ENCODE assay signal across 25 cellular contexts in the genomic region with DNA sequence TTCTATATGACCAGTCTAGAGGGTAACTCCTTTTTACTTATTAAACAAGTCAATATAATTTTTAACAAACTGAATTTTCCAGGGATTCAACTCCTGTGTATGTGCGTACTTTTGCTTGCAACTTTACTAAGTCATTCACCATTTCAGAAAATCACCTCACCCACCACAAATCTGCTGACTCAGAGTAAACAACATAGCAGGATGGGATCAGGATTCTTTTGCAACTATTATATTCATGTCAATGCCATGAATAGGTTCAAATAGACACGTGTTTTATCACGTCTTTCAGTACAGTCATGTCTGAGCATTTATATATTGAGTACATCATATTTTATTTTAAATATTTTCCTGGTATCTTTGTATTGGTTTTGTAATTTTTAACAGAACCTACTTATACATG. TPM values are rescaled to one million over a fixed set of nuclear protein-coding genes. Genes with fewer than 3 reads are reported as not detected.
"Had no signal": no experiment of that assay in that cellular context is flagged by ENCODE, and none has a peak within 500 bp of the region (broad histone marks: within the 10 kb centered on the region; RNA-seq: fewer than 3 reads in every experiment).

No MANE protein-coding gene starts in this region.

- DNase-seq: activated CD4-positive, alpha-beta T cell treated with anti-CD3 and anti-CD28 coated beads, Interleukin-2, amount 10 ng/mL, durations not matched to agents 7 days and 5 days; activated CD4-positive, CD25-positive, alpha-beta regulatory T cell treated with anti-CD3 and anti-CD28 coated beads, Interleukin-2, amount 50 U/mL, for 72 hours; activated CD8-positive, alpha-beta T cell treated with anti-CD3 and anti-CD28 coated beads, Interleukin-2, amount 10 ng/mL, durations not matched to agents 7 days and 5 days; activated gamma-delta T cell treated with Interleukin-2 at 50 U/mL for 16 hours; anterior cingulate cortex; caudate nucleus; effector CD4-positive, alpha-beta T cell; head of caudate nucleus; hypothalamus; left colon; mesenchymal stem cell; nephron progenitor cell; pancreas; psoas muscle; right cardiac atrium; stimulated activated CD4-positive, alpha-beta T cell treated with anti-CD3 and anti-CD28 coated beads, Interleukin-1b, Interleukin-23, amount 100 ng/mL, for 48 hours; stimulated activated naive CD8-positive, alpha-beta T cell treated with anti-CD3 and anti-CD28 coated beads, Interleukin-15, amount 100 ng/mL, for 72 hours; tibial artery; WERI-Rb-1 had no signal

- H3K4me1 ChIP-seq: pancreas, psoas muscle had no signal

- H3K27me3 ChIP-seq: gastroesophageal sphincter, pancreas, tibial artery had no signal

- ATAC-seq: activated CD8-positive, alpha-beta T cell treated with anti-CD3 and anti-CD28 coated beads, Interleukin-2, amount 10 ng/mL, durations not matched to agents 7 days and 5 days; gastroesophageal sphincter; left colon; pancreas; psoas muscle; right cardiac atrium; stimulated activated naive CD8-positive, alpha-beta T cell treated with anti-CD3 and anti-CD28 coated beads, Interleukin-15, amount 100 ng/mL, for 72 hours had no signal

- H3K27ac ChIP-seq: gastroesophageal sphincter, pancreas, psoas muscle, tibial artery, WERI-Rb-1 had no signal

- H3K4me3 ChIP-seq: gastroesophageal sphincter, pancreas, psoas muscle, tibial artery had no signal

- H3K9me3 ChIP-seq: gastroesophageal sphincter, pancreas, psoas muscle, tibial artery had no signal

- H3K36me3 ChIP-seq: WERI-Rb-1 had no signal

- FAIRE-seq: endometrium, islet of Langerhans, pancreas, TTC549 had no signal

RNA-seq across cellular contexts. Expression of a gene that starts 14.5 kb away (rescaled TPM):
- total RNA-seq: activated CD4-positive, alpha-beta T cell treated with anti-CD3 and anti-CD28 coated beads, Interleukin-2, amount 10 ng/mL, durations not matched to agents 7 days and 5 days; activated CD8-positive, alpha-beta T cell treated with anti-CD3 and anti-CD28 coated beads, Interleukin-2, amount 10 ng/mL, durations not matched to agents 7 days and 5 days; activated T-helper 1 cell treated with anti-CD3 and anti-CD28 coated beads, Interleukin-12 subunit alpha, Interleukin-12 subunit beta, Interleukin-2, Interleukin-4 antibody, amounts not matched to agents 30 ng/mL and 10 ng/mL and 1 ng/mL, durations not matched to agents 14 hours and 24 hours and 36 hours; T-helper 2 cell treated with Interferon-gamma antibody and Interleukin-4, amounts not matched to agents 100 ng/mL and 5 ng/mL, for 36 hours had no signal
